21 cellular contexts compared by ENCODE assay signal in genomic region chr4:41526628-41527027, GRCh38. TPM values are rescaled to one million over a fixed set of nuclear protein-coding genes. Genes with fewer than 3 reads are reported as not detected.
"Had no signal": no experiment of that assay in that cellular context is flagged by ENCODE, and none has a peak within 500 bp of the region (broad histone marks: within the 10 kb centered on the region; RNA-seq: fewer than 3 reads in every experiment).

No MANE protein-coding gene starts in this region.

- H3K4me3 Mint-ChIP-seq: activated CD4-positive, alpha-beta memory T cell treated with anti-CD3 and anti-CD28 coated beads for 36 hours; activated CD4-positive, alpha-beta T cell treated with anti-CD3 and anti-CD28 coated beads for 36 hours; activated T-cell treated with anti-CD3 and anti-CD28 coated beads, Interleukin-2, amount 50 U/mL, for 24 hours; natural killer cell; T-cell had no signal

- H3K27me3 ChIP-seq: colonic mucosa, foreskin keratinocyte, transverse colon had no signal

- H3K4me1 ChIP-seq: colonic mucosa, prostate gland, transverse colon had no signal

- H3K36me3 ChIP-seq: colonic mucosa, prostate gland, transverse colon, WERI-Rb-1 had no signal

- H3K9me3 ChIP-seq: colonic mucosa, prostate gland, transverse colon had no signal

- H3K4me1 Mint-ChIP-seq: activated CD4-positive, alpha-beta T cell treated with anti-CD3 and anti-CD28 coated beads for 36 hours; natural killer cell; T-cell had no signal

- H3K27ac ChIP-seq: colonic mucosa, foreskin keratinocyte, prostate gland, transverse colon, WERI-Rb-1 had no signal

- H3K4me3 ChIP-seq: colonic mucosa, prostate gland, transverse colon had no signal

- ATAC-seq: activated CD4-positive, alpha-beta T cell treated with anti-CD3 and anti-CD28 coated beads for 36 hours; foreskin keratinocyte; natural killer cell; right cardiac atrium; T-cell had no signal

- DNase-seq: activated CD4-positive, alpha-beta memory T cell treated with anti-CD3 and anti-CD28 coated beads for 36 hours; activated CD4-positive, alpha-beta T cell treated with anti-CD3 and anti-CD28 coated beads for 36 hours; activated naive CD4-positive, alpha-beta T cell treated with anti-CD3 and anti-CD28 coated beads, Interleukin-2, amount 50 U/mL, for 16 hours; activated T-cell treated with anti-CD3 and anti-CD28 coated beads, Interleukin-2, amount 50 U/mL, for 24 hours; central memory CD4-positive, alpha-beta T cell; colonic mucosa; foreskin keratinocyte; glutamatergic neuron; kidney glomerular epithelial cell; mesendoderm; natural killer cell; right cardiac atrium; small intestine; stimulated activated CD4-positive, alpha-beta T cell treated with anti-CD3 and anti-CD28 coated beads, Interleukin-4, amount 100 ng/mL, for 4 hours; stimulated activated CD8-positive, alpha-beta memory T cell treated with anti-CD3 and anti-CD28 coated beads, Interleukin-4, amount 100 ng/mL, for 48 hours; stimulated activated naive CD4-positive, alpha-beta T cell treated with Interleukin-2 at 50 U/mL for 16 hours; substantia nigra; T-cell; transverse colon; WERI-Rb-1 had no signal

- H3K27me3 Mint-ChIP-seq: activated CD4-positive, alpha-beta memory T cell treated with anti-CD3 and anti-CD28 coated beads for 36 hours; activated CD4-positive, alpha-beta T cell treated with anti-CD3 and anti-CD28 coated beads for 36 hours; activated T-cell treated with anti-CD3 and anti-CD28 coated beads, Interleukin-2, amount 50 U/mL, for 24 hours had no signal

- FAIRE-seq: small intestine had no signal

- H3K9me3 Mint-ChIP-seq: activated CD4-positive, alpha-beta memory T cell treated with anti-CD3 and anti-CD28 coated beads for 36 hours had no signal

- H3K27ac Mint-ChIP-seq: activated CD4-positive, alpha-beta memory T cell treated with anti-CD3 and anti-CD28 coated beads for 36 hours; activated CD4-positive, alpha-beta T cell treated with anti-CD3 and anti-CD28 coated beads for 36 hours; activated T-cell treated with anti-CD3 and anti-CD28 coated beads, Interleukin-2, amount 50 U/mL, for 24 hours; natural killer cell; T-cell had no signal

- H3K36me3 Mint-ChIP-seq: activated CD4-positive, alpha-beta memory T cell treated with anti-CD3 and anti-CD28 coated beads for 36 hours; natural killer cell; T-cell had no signal

RNA-seq across cellular contexts. Expression of gene LIMCH1, which starts 11.3 kb away (rescaled TPM):
- total RNA-seq: activated CD4-positive, alpha-beta memory T cell treated with anti-CD3 and anti-CD28 coated beads for 36 hours; activated CD4-positive, alpha-beta T cell treated with anti-CD3 and anti-CD28 coated beads for 36 hours had no signal
